In the genomic region with DNA sequence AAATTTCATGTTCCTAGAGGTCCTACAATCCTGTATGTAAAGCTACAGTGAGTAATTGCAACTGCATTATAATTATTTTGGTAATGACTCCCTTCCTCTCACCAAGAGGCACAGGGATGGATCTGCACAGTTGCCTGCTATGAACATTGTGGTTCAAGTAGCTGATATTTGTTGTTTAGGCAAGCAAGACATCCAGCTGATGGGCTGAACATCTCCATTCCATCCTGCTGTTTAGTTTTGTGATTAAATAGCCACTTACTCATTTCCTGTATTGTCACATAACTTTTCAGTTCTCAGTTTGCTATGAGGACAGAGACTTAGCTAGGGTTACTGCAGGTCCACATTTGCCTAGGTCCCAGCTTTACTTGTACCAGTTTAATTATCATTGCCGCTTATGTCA, we compare ENCODE assay signal across 11 cellular contexts.
DNase-seq lines count a peak whose midpoint lies in the region; ATAC-seq, FAIRE-seq and TF ChIP-seq lines count a peak whose summit lies in the region.
"Had no signal": no experiment of that assay in that cellular context is flagged by ENCODE, and none has a peak within 500 bp of the region (broad histone marks: within the 10 kb centered on the region; RNA-seq: fewer than 3 reads in every experiment).

No MANE protein-coding gene starts in this region.

- FAIRE-seq in HTR-8/SVneo (lab: Jason Lieb, UNC) (peak; percentile 92), GM12892 (lab: Jason Lieb, UNC) (no peak)

- H3K4me3 ChIP-seq in BLaER1 treated with 17β-estradiol and CSF1 and Interleukin-3, amounts not matched to agents 10 nM and 100 nM, result no peak overlapping the region
- no peak overlapping the region for H3K4me3 ChIP-seq in muscle layer of duodenum (ENCODE audit: low read depth in 1 of 2, low read length in 2 of 2)
- H3K4me3 ChIP-seq: body of pancreas, esophagus muscularis mucosa had no signal

- H3K9me3 Mint-ChIP-seq in activated T-helper 17 cell treated with anti-CD3 and anti-CD28 coated beads, Interleukin-2, amount 50 U/mL, for 72 hours, result no peaks in the 10 kb centered on the region

- H3K4me1 Mint-ChIP-seq in activated T-helper 17 cell treated with anti-CD3 and anti-CD28 coated beads, Interleukin-2, amount 50 U/mL, for 72 hours, result peaks cover 39% of the 10 kb centered on the region

- DNase-seq in HTR-8/SVneo (ENCODE audit: insufficient read length, low spot score), result peak; percentile 37
- DNase-seq in GM12892 (ENCODE audit: insufficient read length), result no peak
- no peak for DNase-seq in OCI-M1 (lab: John Stamatoyannopoulos, UW)
- no peak for DNase-seq in NCI-H748 (lab: John Stamatoyannopoulos, UW; ENCODE audit: unreplicated experiment)
- DNase-seq in HuH-7 (ENCODE audit: low spot score), result no peak
- DNase-seq: body of pancreas, DMS79 had no signal

- H3K27me3 Mint-ChIP-seq in activated T-helper 17 cell treated with anti-CD3 and anti-CD28 coated beads, Interleukin-2, amount 50 U/mL, for 72 hours, result no peaks in the 10 kb centered on the region

- H3K4me1 ChIP-seq in BLaER1 treated with 17β-estradiol and CSF1 and Interleukin-3, amounts not matched to agents 10 nM and 100 nM, result peaks cover 60 to 68% (median 64%) of the 10 kb centered on the region in 10 experiments
- H3K4me1 ChIP-seq in muscle layer of duodenum (ENCODE audit: control insufficient read depth in 1 of 2, insufficient read depth in 2 of 2, low read length in 2 of 2), result no peaks in the 10 kb centered on the region
- H3K4me1 ChIP-seq: body of pancreas had no signal

- 0 out of 22 replicates have a peak, but pooled peaks cover 0 to 4% (median 0%) of the 10 kb centered on the region in 11 experiments for H4K20me1 ChIP-seq in BLaER1 treated with 17β-estradiol and CSF1 and Interleukin-3, amounts not matched to agents 10 nM and 100 nM

- peak overlapping the region; percentile 5 to 87 (median 70) for H3K4me2 ChIP-seq in BLaER1 treated with 17β-estradiol and CSF1 and Interleukin-3, amounts not matched to agents 10 nM and 100 nM

- H3K9ac ChIP-seq in BLaER1 treated with 17β-estradiol and CSF1 and Interleukin-3, amounts not matched to agents 10 nM and 100 nM, result peak overlapping the region in 5 of 11 experiments; percentile 14 to 52 (median 34); a peak in 6 of 22 replicates

- TF ChIP-seq POLR2A in GM12892 (IDR thresholded peaks at IDR 0.05; ENCODE audit: low read depth, low read length), result no peak

- H3K36me3 Mint-ChIP-seq in activated T-helper 17 cell treated with anti-CD3 and anti-CD28 coated beads, Interleukin-2, amount 50 U/mL, for 72 hours (ENCODE audit: low read depth), result no peaks in the 10 kb centered on the region

- peak overlapping the region; percentile 25 for H3K27ac Mint-ChIP-seq in activated T-helper 17 cell treated with anti-CD3 and anti-CD28 coated beads, Interleukin-2, amount 50 U/mL, for 72 hours

- H3K27me3 ChIP-seq in BLaER1 treated with 17β-estradiol and CSF1 and Interleukin-3, amounts not matched to agents 10 nM and 100 nM, result no peaks in the 10 kb centered on the region
- H3K27me3 ChIP-seq in muscle layer of duodenum (ENCODE audit: low read depth, low read length), result no peaks in the 10 kb centered on the region
- H3K27me3 ChIP-seq: body of pancreas, esophagus muscularis mucosa had no signal

- peak overlapping the region in 9 of 11 experiments; percentile 15 to 76 (median 59); a peak in 16 of 22 replicates for H3K27ac ChIP-seq in BLaER1 treated with 17β-estradiol and CSF1 and Interleukin-3, amounts not matched to agents 10 nM and 100 nM
- peak overlapping the region; percentile 14 for H3K27ac ChIP-seq in muscle layer of duodenum (ENCODE audit: low read length)
- H3K27ac ChIP-seq: body of pancreas had no signal

- peak; percentile 38 for ATAC-seq in activated T-helper 17 cell treated with anti-CD3 and anti-CD28 coated beads, Interleukin-2, amount 50 U/mL, for 72 hours (replicated peaks)
- ATAC-seq: body of pancreas had no signal

- no peaks in the 10 kb centered on the region for H3K9me3 ChIP-seq in BLaER1 treated with 17β-estradiol and CSF1 and Interleukin-3, amounts not matched to agents 10 nM and 100 nM (replicated peaks in 1 of 11)
- no peaks in the 10 kb centered on the region for H3K9me3 ChIP-seq in muscle layer of duodenum (ENCODE audit: control insufficient read depth in 1 of 2, low read length in 2 of 2)
- H3K9me3 ChIP-seq: body of pancreas, esophagus muscularis mucosa had no signal

- no peak overlapping the region for H3K4me3 Mint-ChIP-seq in activated T-helper 17 cell treated with anti-CD3 and anti-CD28 coated beads, Interleukin-2, amount 50 U/mL, for 72 hours

- no peaks in the 10 kb centered on the region for H3K36me3 ChIP-seq in BLaER1 treated with 17β-estradiol and CSF1 and Interleukin-3, amounts not matched to agents 10 nM and 100 nM
- no peaks in the 10 kb centered on the region for H3K36me3 ChIP-seq in muscle layer of duodenum (ENCODE audit: control insufficient read depth in 1 of 2, insufficient read depth in 2 of 2, low read length in 2 of 2)
- H3K36me3 ChIP-seq: esophagus muscularis mucosa had no signal
